1 cellular context compared by ENCODE assay signal in the genomic region with DNA sequence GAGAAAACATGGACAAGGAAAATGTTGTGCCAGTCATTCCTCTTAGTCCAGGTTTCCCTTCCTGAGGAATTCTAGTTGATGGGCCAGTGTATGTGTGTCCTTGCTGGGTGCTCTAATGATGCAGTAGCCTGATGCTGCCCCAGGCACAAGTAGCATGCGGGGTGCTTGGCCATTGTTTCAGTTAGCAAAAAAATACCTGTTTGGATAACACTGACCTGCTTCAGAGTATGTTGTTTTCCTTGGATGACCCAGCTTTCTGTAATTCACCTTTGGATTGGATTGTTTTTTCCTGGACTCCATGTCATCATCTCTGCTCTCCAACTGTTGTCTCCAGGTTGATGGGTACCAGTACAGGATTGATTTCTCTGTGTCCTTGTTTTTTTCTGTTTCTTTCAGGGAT.
TF ChIP-seq lines count a peak whose summit lies in the region.

No MANE protein-coding gene starts in this region.

TF ChIP-seq in GM12878, 131 proteins besides CTCF, POLR2A, EP300 and RAD21:
- TF ChIP-seq, protein P1, sequence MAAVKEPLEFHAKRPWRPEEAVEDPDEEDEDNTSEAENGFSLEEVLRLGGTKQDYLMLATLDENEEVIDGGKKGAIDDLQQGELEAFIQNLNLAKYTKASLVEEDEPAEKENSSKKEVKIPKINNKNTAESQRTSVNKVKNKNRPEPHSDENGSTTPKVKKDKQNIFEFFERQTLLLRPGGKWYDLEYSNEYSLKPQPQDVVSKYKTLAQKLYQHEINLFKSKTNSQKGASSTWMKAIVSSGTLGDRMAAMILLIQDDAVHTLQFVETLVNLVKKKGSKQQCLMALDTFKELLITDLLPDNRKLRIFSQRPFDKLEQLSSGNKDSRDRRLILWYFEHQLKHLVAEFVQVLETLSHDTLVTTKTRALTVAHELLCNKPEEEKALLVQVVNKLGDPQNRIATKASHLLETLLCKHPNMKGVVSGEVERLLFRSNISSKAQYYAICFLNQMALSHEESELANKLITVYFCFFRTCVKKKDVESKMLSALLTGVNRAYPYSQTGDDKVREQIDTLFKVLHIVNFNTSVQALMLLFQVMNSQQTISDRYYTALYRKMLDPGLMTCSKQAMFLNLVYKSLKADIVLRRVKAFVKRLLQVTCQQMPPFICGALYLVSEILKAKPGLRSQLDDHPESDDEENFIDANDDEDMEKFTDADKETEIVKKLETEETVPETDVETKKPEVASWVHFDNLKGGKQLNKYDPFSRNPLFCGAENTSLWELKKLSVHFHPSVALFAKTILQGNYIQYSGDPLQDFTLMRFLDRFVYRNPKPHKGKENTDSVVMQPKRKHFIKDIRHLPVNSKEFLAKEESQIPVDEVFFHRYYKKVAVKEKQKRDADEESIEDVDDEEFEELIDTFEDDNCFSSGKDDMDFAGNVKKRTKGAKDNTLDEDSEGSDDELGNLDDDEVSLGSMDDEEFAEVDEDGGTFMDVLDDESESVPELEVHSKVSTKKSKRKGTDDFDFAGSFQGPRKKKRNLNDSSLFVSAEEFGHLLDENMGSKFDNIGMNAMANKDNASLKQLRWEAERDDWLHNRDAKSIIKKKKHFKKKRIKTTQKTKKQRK (IDR thresholded peaks at IDR 0.05; ENCODE audit: low read depth, low read length): no peak
- TF ChIP-seq, protein P2, sequence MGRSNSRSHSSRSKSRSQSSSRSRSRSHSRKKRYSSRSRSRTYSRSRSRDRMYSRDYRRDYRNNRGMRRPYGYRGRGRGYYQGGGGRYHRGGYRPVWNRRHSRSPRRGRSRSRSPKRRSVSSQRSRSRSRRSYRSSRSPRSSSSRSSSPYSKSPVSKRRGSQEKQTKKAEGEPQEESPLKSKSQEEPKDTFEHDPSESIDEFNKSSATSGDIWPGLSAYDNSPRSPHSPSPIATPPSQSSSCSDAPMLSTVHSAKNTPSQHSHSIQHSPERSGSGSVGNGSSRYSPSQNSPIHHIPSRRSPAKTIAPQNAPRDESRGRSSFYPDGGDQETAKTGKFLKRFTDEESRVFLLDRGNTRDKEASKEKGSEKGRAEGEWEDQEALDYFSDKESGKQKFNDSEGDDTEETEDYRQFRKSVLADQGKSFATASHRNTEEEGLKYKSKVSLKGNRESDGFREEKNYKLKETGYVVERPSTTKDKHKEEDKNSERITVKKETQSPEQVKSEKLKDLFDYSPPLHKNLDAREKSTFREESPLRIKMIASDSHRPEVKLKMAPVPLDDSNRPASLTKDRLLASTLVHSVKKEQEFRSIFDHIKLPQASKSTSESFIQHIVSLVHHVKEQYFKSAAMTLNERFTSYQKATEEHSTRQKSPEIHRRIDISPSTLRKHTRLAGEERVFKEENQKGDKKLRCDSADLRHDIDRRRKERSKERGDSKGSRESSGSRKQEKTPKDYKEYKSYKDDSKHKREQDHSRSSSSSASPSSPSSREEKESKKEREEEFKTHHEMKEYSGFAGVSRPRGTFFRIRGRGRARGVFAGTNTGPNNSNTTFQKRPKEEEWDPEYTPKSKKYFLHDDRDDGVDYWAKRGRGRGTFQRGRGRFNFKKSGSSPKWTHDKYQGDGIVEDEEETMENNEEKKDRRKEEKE (IDR thresholded peaks at IDR 0.05): no peak
- TF ChIP-seq BMI1 (IDR thresholded peaks at IDR 0.05; ENCODE audit: borderline replicate concordance): no peak
- no peak for TF ChIP-seq RFX5 (IDR thresholded peaks at IDR 0.05; ENCODE audit: low read depth, low read length)
- TF ChIP-seq ZNF24 (IDR thresholded peaks at IDR 0.05): no peak
- TF ChIP-seq, protein P3, sequence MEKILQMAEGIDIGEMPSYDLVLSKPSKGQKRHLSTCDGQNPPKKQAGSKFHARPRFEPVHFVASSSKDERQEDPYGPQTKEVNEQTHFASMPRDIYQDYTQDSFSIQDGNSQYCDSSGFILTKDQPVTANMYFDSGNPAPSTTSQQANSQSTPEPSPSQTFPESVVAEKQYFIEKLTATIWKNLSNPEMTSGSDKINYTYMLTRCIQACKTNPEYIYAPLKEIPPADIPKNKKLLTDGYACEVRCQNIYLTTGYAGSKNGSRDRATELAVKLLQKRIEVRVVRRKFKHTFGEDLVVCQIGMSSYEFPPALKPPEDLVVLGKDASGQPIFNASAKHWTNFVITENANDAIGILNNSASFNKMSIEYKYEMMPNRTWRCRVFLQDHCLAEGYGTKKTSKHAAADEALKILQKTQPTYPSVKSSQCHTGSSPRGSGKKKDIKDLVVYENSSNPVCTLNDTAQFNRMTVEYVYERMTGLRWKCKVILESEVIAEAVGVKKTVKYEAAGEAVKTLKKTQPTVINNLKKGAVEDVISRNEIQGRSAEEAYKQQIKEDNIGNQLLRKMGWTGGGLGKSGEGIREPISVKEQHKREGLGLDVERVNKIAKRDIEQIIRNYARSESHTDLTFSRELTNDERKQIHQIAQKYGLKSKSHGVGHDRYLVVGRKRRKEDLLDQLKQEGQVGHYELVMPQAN (conservative IDR thresholded peaks at IDR 0.05): no peak
- TF ChIP-seq, protein P4, sequence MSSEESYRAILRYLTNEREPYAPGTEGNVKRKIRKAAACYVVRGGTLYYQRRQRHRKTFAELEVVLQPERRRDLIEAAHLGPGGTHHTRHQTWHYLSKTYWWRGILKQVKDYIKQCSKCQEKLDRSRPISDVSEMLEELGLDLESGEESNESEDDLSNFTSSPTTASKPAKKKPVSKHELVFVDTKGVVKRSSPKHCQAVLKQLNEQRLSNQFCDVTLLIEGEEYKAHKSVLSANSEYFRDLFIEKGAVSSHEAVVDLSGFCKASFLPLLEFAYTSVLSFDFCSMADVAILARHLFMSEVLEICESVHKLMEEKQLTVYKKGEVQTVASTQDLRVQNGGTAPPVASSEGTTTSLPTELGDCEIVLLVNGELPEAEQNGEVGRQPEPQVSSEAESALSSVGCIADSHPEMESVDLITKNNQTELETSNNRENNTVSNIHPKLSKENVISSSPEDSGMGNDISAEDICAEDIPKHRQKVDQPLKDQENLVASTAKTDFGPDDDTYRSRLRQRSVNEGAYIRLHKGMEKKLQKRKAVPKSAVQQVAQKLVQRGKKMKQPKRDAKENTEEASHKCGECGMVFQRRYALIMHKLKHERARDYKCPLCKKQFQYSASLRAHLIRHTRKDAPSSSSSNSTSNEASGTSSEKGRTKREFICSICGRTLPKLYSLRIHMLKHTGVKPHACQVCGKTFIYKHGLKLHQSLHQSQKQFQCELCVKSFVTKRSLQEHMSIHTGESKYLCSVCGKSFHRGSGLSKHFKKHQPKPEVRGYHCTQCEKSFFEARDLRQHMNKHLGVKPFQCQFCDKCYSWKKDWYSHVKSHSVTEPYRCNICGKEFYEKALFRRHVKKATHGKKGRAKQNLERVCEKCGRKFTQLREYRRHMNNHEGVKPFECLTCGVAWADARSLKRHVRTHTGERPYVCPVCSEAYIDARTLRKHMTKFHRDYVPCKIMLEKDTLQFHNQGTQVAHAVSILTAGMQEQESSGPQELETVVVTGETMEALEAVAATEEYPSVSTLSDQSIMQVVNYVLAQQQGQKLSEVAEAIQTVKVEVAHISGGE (CRISPR knock-in tag; IDR thresholded peaks at IDR 0.05): no peak
- TF ChIP-seq CBX3 (IDR thresholded peaks at IDR 0.05; ENCODE audit: borderline replicate concordance, low read depth): no peak
